ENCODE assay signal across 15 cellular contexts in genomic region chr4:55411621-55412020, GRCh38.
"Had no signal": no experiment of that assay in that cellular context is flagged by ENCODE, and none has a peak within 500 bp of the region (broad histone marks: within the 10 kb centered on the region; RNA-seq: fewer than 3 reads in every experiment).

No MANE protein-coding gene starts in this region.

- ATAC-seq: left cardiac atrium, natural killer cell, psoas muscle had no signal

- DNase-seq: activated CD4-positive, alpha-beta T cell treated with anti-CD3 and anti-CD28 coated beads, Interleukin-2, amount 50 U/mL, for 1 hour; activated naive CD4-positive, alpha-beta T cell treated with anti-CD3 and anti-CD28 coated beads, Interleukin-2, amount 10 ng/mL, durations not matched to agents 7 days and 5 days; central memory CD4-positive, alpha-beta T cell; cortex of kidney; effector CD8-positive, alpha-beta T cell; glutamatergic neuron; immature natural killer cell; left cardiac atrium; natural killer cell; occipital lobe; psoas muscle; sigmoid colon; stimulated activated CD4-positive, alpha-beta T cell treated with anti-CD3 and anti-CD28 coated beads, Interleukin-2, amount 100 ng/mL, for 48 hours; stimulated activated naive CD4-positive, alpha-beta T cell treated with Interleukin-2 at 50 U/mL for 16 hours; upper lobe of left lung had no signal

- H3K4me3 ChIP-seq: psoas muscle, sigmoid colon, upper lobe of left lung had no signal
